Comparison of ENCODE assay signal across 35 cellular contexts in genomic region chr2:224242543-224242942, GRCh38.
DNase-seq lines count a peak whose midpoint lies in the region; ATAC-seq, FAIRE-seq and TF ChIP-seq lines count a peak whose summit lies in the region.
"Had no signal": no experiment of that assay in that cellular context is flagged by ENCODE, and none has a peak within 500 bp of the region (broad histone marks: within the 10 kb centered on the region; RNA-seq: fewer than 3 reads in every experiment).

No MANE protein-coding gene starts in this region.

- no peaks in the 10 kb centered on the region for H3K9me3 ChIP-seq in HEK293 (ENCODE audit: control insufficient read depth, insufficient read depth, low read depth, low read length)
- H3K9me3 ChIP-seq in K562 (replicated peaks; ENCODE audit: control insufficient read depth, insufficient read depth, low read depth, low read length) = no peaks in the 10 kb centered on the region
- H3K9me3 ChIP-seq in gastrocnemius medialis = no peaks in the 10 kb centered on the region
- H3K9me3 ChIP-seq: A549, body of pancreas, esophagus squamous epithelium, left ventricle myocardium inferior, neutrophil, right lobe of liver, stomach had no signal

- H3K79me2 ChIP-seq in K562 (ENCODE audit: control insufficient read depth, insufficient read depth, low read length) = no peaks in the 10 kb centered on the region

- H2AFZ ChIP-seq in K562 (ENCODE audit: low read depth, low read length) = no peak overlapping the region

- intact Hi-C loops in K562 (cut with micrococcal nuclease) = no loop called here
- intact Hi-C loops in gastrocnemius medialis (cut with DNase I; ENCODE audit: low total_unique reads) = no loop called here

- H3K36me3 ChIP-seq in HEK293 (ENCODE audit: control insufficient read depth in 2 of 2, insufficient read depth in 1 of 2, low read length in 2 of 2) (no peaks in the 10 kb centered on the region), K562 (ENCODE audit: control insufficient read depth, insufficient read depth, low read length) (no peaks in the 10 kb centered on the region), gastrocnemius medialis (no peaks in the 10 kb centered on the region), H7 (replicated peaks; ENCODE audit: control insufficient read depth, insufficient read depth, low read length) (no peaks in the 10 kb centered on the region)
- H3K36me3 ChIP-seq: esophagus squamous epithelium, left ventricle myocardium inferior, neutrophil, right lobe of liver, stomach had no signal

- no peak for ATAC-seq in K562
- no peak for ATAC-seq in HG03442 (IDR thresholded peaks at IDR 0.05; ENCODE audit: unreplicated experiment)
- no peak for ATAC-seq in gastrocnemius medialis
- ATAC-seq: A549; activated CD8-positive, alpha-beta memory T cell treated with anti-CD3 and anti-CD28 coated beads, Interleukin-2, amount 10 ng/mL, durations not matched to agents 7 days and 5 days; body of pancreas; HepG2 had no signal

- H3K4me1 ChIP-seq in HEK293 (ENCODE audit: control insufficient read depth, insufficient read depth, low read length) = no peaks in the 10 kb centered on the region
- no peaks in the 10 kb centered on the region for H3K4me1 ChIP-seq in K562 (replicated peaks in 1 of 2; ENCODE audit: control insufficient read depth in 2 of 2, insufficient read depth in 2 of 2, low read length in 2 of 2)
- H3K4me1 ChIP-seq in gastrocnemius medialis = no peaks in the 10 kb centered on the region
- H3K4me1 ChIP-seq: A549, body of pancreas, left ventricle myocardium inferior, right lobe of liver, stomach had no signal

- H3K4me2 ChIP-seq in K562 (ENCODE audit: insufficient read depth, low read length) = no peak overlapping the region
- H3K4me2 ChIP-seq: A549 had no signal

- FAIRE-seq in K562 (lab: Jason Lieb, UNC) = no peak
- FAIRE-seq: A549, D721Med, GM19239, H1, HepG2, TTC549, urothelium cell line had no signal

- 0% methylated on average over 1 of the region's 1 CpG for WGBS in K562 (ENCODE audit: insufficient coverage, low coverage, missing lambda C conversion rate)

- no peak for TF ChIP-seq RAD21 in K562 (CRISPR knock-in tag; conservative IDR thresholded peaks at IDR 0.05 in 1 of 2, IDR thresholded peaks at IDR 0.05 in 1 of 2)

- in situ Hi-C loops in K562 (cut with MboI) = no loop called here
- in situ Hi-C loops in gastrocnemius medialis (cut with MboI; ENCODE audit: low sequenced_read_pairs in 4 of 4) = no loop called here

- no peaks in the 10 kb centered on the region for H3K9me1 ChIP-seq in K562 (ENCODE audit: control insufficient read depth, insufficient read depth, low read length)

- H3K27me3 ChIP-seq in K562 (ENCODE audit: control insufficient read depth in 2 of 2, insufficient read depth in 2 of 2, low read length in 2 of 2) (no peaks in the 10 kb centered on the region), gastrocnemius medialis (no peaks in the 10 kb centered on the region), H7 (ENCODE audit: control insufficient read depth, insufficient read depth, low read length) (no peaks in the 10 kb centered on the region)
- H3K27me3 ChIP-seq: body of pancreas, esophagus squamous epithelium, neutrophil, right lobe of liver had no signal

- H4K20me1 ChIP-seq in K562 (replicated peaks; ENCODE audit: control insufficient read depth, insufficient read depth, low read length) = no peaks in the 10 kb centered on the region

- TF ChIP-seq POLR2A in K562 (conservative IDR thresholded peaks at IDR 0.05) (no peak), gastrocnemius medialis (IDR thresholded peaks at IDR 0.05) (no peak)

- POLR2A ChIA-PET in HEK293 (lab: Yijun Ruan, JAX) (no interaction called here), K562 (lab: Yijun Ruan, JAX) (interaction anchor here (0.6 kb wide), 1 partner anchor 301 kb away, joined by 3 read pairs; no protein-coding TSS in a partner anchor)

- peak; percentile 37 for DNase-seq in AG09319 (ENCODE audit: extremely low read depth, low read depth)
- no peak for DNase-seq in K562 (ENCODE audit: extremely low read depth in 1 of 4, low spot score in 3 of 4)
- peak; percentile 94 for DNase-seq in fibroblast of villous mesenchyme (ENCODE audit: low read depth)
- DNase-seq in activated gamma-delta T cell treated with Interleukin-2 at 50 U/mL for 16 hours = no peak
- DNase-seq in gastrocnemius medialis = no peak
- DNase-seq in H7 = no peak
- DNase-seq: activated CD4-positive, CD25-positive, alpha-beta regulatory T cell; activated CD8-positive, alpha-beta memory T cell treated with anti-CD3 and anti-CD28 coated beads, Interleukin-2, amount 10 ng/mL, durations not matched to agents 7 days and 5 days; activated naive CD4-positive, alpha-beta T cell; activated T-cell treated with anti-CD3 and anti-CD28 coated beads, Interleukin-2, amount 50 U/mL, for 48 hours; body of pancreas; CD4-positive, alpha-beta T cell; EL; esophagus squamous epithelium; Kasumi-1; left ventricle myocardium inferior; NCI-H2107; NCI-H510A; posterior cingulate gyrus; right lobe of liver; RPMI8226; stimulated activated CD4-positive, alpha-beta T cell treated with anti-CD3 and anti-CD28 coated beads, Interleukin-12 subunit alpha, Interleukin-12 subunit beta, amount 100 ng/mL, for 4 hours; stimulated activated CD4-positive, alpha-beta T cell treated with anti-CD3 and anti-CD28 coated beads, Interleukin-2, amount 100 ng/mL, for 48 hours; stomach had no signal

- H3K27ac ChIP-seq in HEK293 (ENCODE audit: extremely low read depth, low read depth, low read length) (no peak overlapping the region), K562 (ENCODE audit: extremely low read depth, low read depth, low read length) (no peak overlapping the region), gastrocnemius medialis (no peak overlapping the region)
- H3K27ac ChIP-seq: A549, body of pancreas, esophagus squamous epithelium, left ventricle myocardium inferior, neutrophil, right lobe of liver, SK-N-MC, stomach had no signal

- CTCF ChIA-PET in HEK293 (lab: Yijun Ruan, JAX) (interaction anchor here (1.2 kb wide), 1 partner anchor 249 kb away, joined by 3 read pairs; no protein-coding TSS in a partner anchor), K562 (lab: Yijun Ruan, JAX; ENCODE audit: low intra/inter-chr PET ratio) (no interaction called here)

- no peak for TF ChIP-seq CTCF in AG09319 (IDR thresholded peaks at IDR 0.05; ENCODE audit: low read depth, low read length)
- TF ChIP-seq CTCF in HEK293 (tag by site-specific recombination; IDR thresholded peaks at IDR 0.05) = no peak
- no peak for TF ChIP-seq CTCF in K562 (IDR thresholded peaks at IDR 0.05 in 2 of 3, conservative IDR thresholded peaks at IDR 0.05 in 1 of 3; ENCODE audit: insufficient read depth in 2 of 3, low read depth in 1 of 3, low read length in 3 of 3)
- no peak for TF ChIP-seq CTCF in fibroblast of villous mesenchyme (IDR thresholded peaks at IDR 0.05; ENCODE audit: insufficient read depth, low read depth, low read length)
- no peak for TF ChIP-seq CTCF in gastrocnemius medialis (IDR thresholded peaks at IDR 0.05 in 4 of 5, conservative IDR thresholded peaks at IDR 0.05 in 1 of 5)

- TF ChIP-seq EP300 in K562 (IDR thresholded peaks at IDR 0.05; ENCODE audit: low read length) = no peak

- H3K9ac ChIP-seq in K562 (ENCODE audit: insufficient read depth in 1 of 2, low read depth in 2 of 2, low read length in 2 of 2) = no peak overlapping the region

- H3K4me3 ChIP-seq in HEK293 (ENCODE audit: low read depth, low read length) = no peak overlapping the region
- H3K4me3 ChIP-seq in K562 = no peak overlapping the region
- no peak overlapping the region for H3K4me3 ChIP-seq in fibroblast of villous mesenchyme (ENCODE audit: low read depth, low read length)
- no peak overlapping the region for H3K4me3 ChIP-seq in gastrocnemius medialis
- no peak overlapping the region for H3K4me3 ChIP-seq in H7 (ENCODE audit: insufficient read depth, low read depth, low read length)
- H3K4me3 ChIP-seq: A549, body of pancreas, esophagus squamous epithelium, left ventricle myocardium inferior, right lobe of liver, SK-N-MC, stomach had no signal

- BruUV-seq in K562 (replicated peaks; lab: Mats Ljungman, UMichigan) = no TSS peak

TF ChIP-seq in HEK293, 187 proteins besides CTCF, POLR2A, EP300 and RAD21 (continues in another document):
- TF ChIP-seq, protein P1, sequence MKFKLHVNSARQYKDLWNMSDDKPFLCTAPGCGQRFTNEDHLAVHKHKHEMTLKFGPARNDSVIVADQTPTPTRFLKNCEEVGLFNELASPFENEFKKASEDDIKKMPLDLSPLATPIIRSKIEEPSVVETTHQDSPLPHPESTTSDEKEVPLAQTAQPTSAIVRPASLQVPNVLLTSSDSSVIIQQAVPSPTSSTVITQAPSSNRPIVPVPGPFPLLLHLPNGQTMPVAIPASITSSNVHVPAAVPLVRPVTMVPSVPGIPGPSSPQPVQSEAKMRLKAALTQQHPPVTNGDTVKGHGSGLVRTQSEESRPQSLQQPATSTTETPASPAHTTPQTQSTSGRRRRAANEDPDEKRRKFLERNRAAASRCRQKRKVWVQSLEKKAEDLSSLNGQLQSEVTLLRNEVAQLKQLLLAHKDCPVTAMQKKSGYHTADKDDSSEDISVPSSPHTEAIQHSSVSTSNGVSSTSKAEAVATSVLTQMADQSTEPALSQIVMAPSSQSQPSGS (tag by site-specific recombination; IDR thresholded peaks at IDR 0.05; ENCODE audit: low read depth) = 0 out of 2 replicates have a peak, but pooled peaks have one; percentile 18

TF ChIP-seq in K562, 482 proteins besides CTCF, POLR2A, EP300 and RAD21 (continues in another document):
- TF ChIP-seq ATF3 (IDR thresholded peaks at IDR 0.05) = peak; percentile 54; the same call in 1 of the 2 replicates
- no peak for TF ChIP-seq ATF3 (CRISPR knock-in tag; conservative IDR thresholded peaks at IDR 0.05)
- TF ChIP-seq NR0B1 (IDR thresholded peaks at IDR 0.05; ENCODE audit: partially characterized antibody) = no peak
- TF ChIP-seq CEBPG (CRISPR knock-in tag; IDR thresholded peaks at IDR 0.05) = no peak
- peak in 1 of 2 experiments; percentile 53; a peak in 1 of 4 replicates for TF ChIP-seq CEBPG (tag; conservative IDR thresholded peaks at IDR 0.05 in 1 of 2, IDR thresholded peaks at IDR 0.05 in 1 of 2)

Comparison
In these comparisons a context has a peak if more than half of its experiments do, and no peak if none do; other contexts are left out.
1. DNase-seq: peak in AG09319 (single experiment) and fibroblast of villous mesenchyme (single experiment); none in K562 (0 of 4), activated gamma-delta T cell treated with Interleukin-2 at 50 U/mL for 16 hours (single experiment), gastrocnemius medialis (0 of 2) and H7 (single experiment).